In genomic region chr12:95002754-95003153, GRCh38 we compare ENCODE assay signal across 8 cellular contexts. TPM values are rescaled to one million over a fixed set of nuclear protein-coding genes. Genes with fewer than 3 reads are reported as not detected.
DNase-seq lines count a peak whose midpoint lies in the region; ATAC-seq and TF ChIP-seq lines count a peak whose summit lies in the region.

No MANE protein-coding gene starts in this region.

- CTCF ChIA-PET in RWPE1 (lab: Yijun Ruan, JAX), result no interaction called here

- POLR2A ChIA-PET in RWPE1 (lab: Yijun Ruan, JAX; ENCODE audit: low non-redundant PET), result interaction anchor here (0.9 kb wide), 1 partner anchor 13 kb away, joined by 3 read pairs; no protein-coding TSS in a partner anchor

- H3K4me1 ChIP-seq in esophagus muscularis mucosa (peaks cover 19 to 49% (median 42%) of the 10 kb centered on the region in 4 donors), prostate gland (replicated peaks) (no peaks in the 10 kb centered on the region)

- H3K4me3 ChIP-seq in GM12865 (ENCODE audit: low read depth, low read length) (peak overlapping the region; percentile 84), esophagus muscularis mucosa (peak overlapping the region; percentile 75 to 89 (median 82)), prostate gland (peak overlapping the region; percentile 90)

- no peak for ATAC-seq in GM19395 (IDR thresholded peaks at IDR 0.05; ENCODE audit: unreplicated experiment)
- no peak for ATAC-seq in GM21515 (IDR thresholded peaks at IDR 0.05; ENCODE audit: unreplicated experiment)

- TF ChIP-seq EP300 in esophagus muscularis mucosa (IDR thresholded peaks at IDR 0.05), result no peak

- TF ChIP-seq CTCF in GM12865 (IDR thresholded peaks at IDR 0.05; ENCODE audit: insufficient read depth, low read depth, low read length, missing control alignments), result no peak
- no peak for TF ChIP-seq CTCF in RWPE1 (conservative IDR thresholded peaks at IDR 0.05; ENCODE audit: low read depth)
- TF ChIP-seq CTCF in esophagus muscularis mucosa (IDR thresholded peaks at IDR 0.05), result no peak
- no peak for TF ChIP-seq CTCF in prostate gland (IDR thresholded peaks at IDR 0.05)

- no peak for DNase-seq in GM12865 (ENCODE audit: low read depth)
- DNase-seq in RWPE1 (ENCODE audit: low spot score), result no peak
- DNase-seq in esophagus muscularis mucosa (ENCODE audit: extremely low spot score), result no peak
- DNase-seq in prostate gland (ENCODE audit: low spot score), result no peak
- DNase-seq in NCI-H446 treated with DMSO at 0.1 percent for 48 hours (lab: John Stamatoyannopoulos, UW), result no peak
- DNase-seq in nucleus accumbens (lab: John Stamatoyannopoulos, UW), result no peak

- 19% methylated on average over 3 of the region's 3 CpGs for WGBS in esophagus muscularis mucosa
- 24% methylated on average over 3 of the region's 3 CpGs for WGBS in prostate gland

- H3K9me3 ChIP-seq in esophagus muscularis mucosa (peaks cover 0 to 8% (median 2%) of the 10 kb centered on the region in 4 donors), prostate gland (no peaks in the 10 kb centered on the region)

- peak overlapping the region; percentile 86 for H3K27ac ChIP-seq in RWPE1
- peak overlapping the region; percentile 82 to 88 (median 86) for H3K27ac ChIP-seq in esophagus muscularis mucosa (replicated peaks in 1 of 4)
- H3K27ac ChIP-seq in prostate gland, result peak overlapping the region; percentile 77 to 82

- H3K27me3 ChIP-seq in esophagus muscularis mucosa, result no peaks in the 10 kb centered on the region
- no peaks in the 10 kb centered on the region for H3K27me3 ChIP-seq in prostate gland (replicated peaks; ENCODE audit: insufficient read depth)

- intact Hi-C loops in esophagus muscularis mucosa (cut with DNase I) (no loop called here), prostate gland (cut with DNase I) (no loop called here)

- peaks cover 0 to 20% (median 10%) of the 10 kb centered on the region in 4 donors for H3K36me3 ChIP-seq in esophagus muscularis mucosa
- H3K36me3 ChIP-seq in prostate gland, result no peaks in the 10 kb centered on the region

- TF ChIP-seq POLR2A in esophagus muscularis mucosa (IDR thresholded peaks at IDR 0.05; ENCODE audit: low read depth), result no peak
- TF ChIP-seq POLR2A in prostate gland (IDR thresholded peaks at IDR 0.05), result no peak

RNA-seq across cellular contexts. Expression of gene NDUFA12, which starts 0.7 kb away (rescaled TPM):
- total RNA-seq in esophagus muscularis mucosa, result 100 to 1,000 TPM in 2 of 4 donors, 10 to 100 TPM in 2; 72.3 to 154 (median 106) TPM
- 100 to 1,000 TPM in 1 of 2 donors, 10 to 100 TPM in 1; 57.2 to 108 TPM for total RNA-seq in prostate gland
